Comparison of ENCODE assay signal across 8 cellular contexts in genomic region chr3:170222647-170223541, GRCh38. TPM values are rescaled to one million over a fixed set of nuclear protein-coding genes. Genes with fewer than 3 reads are reported as not detected.
DNase-seq lines count a peak whose midpoint lies in the region; ATAC-seq and TF ChIP-seq lines count a peak whose summit lies in the region.

No MANE protein-coding gene starts in this region.

- 1 to 2% methylated on average over 23 to 29 of the region's 42 CpGs for WGBS in lower leg skin, 2 donors

- peaks cover 36% of the 10 kb centered on the region for H3K4me1 Mint-ChIP-seq in WTC11

- peak overlapping the region; percentile 93 for H3K4me3 Mint-ChIP-seq in WTC11

- peak; percentile 65 for DNase-seq in GM03348 (ENCODE audit: low spot score)
- DNase-seq in Kasumi-1 (lab: John Stamatoyannopoulos, UW), result peak; percentile 30 to 66
- DNase-seq in WTC11 (ENCODE audit: low spot score), result peak; percentile 61
- DNase-seq in dermis blood vessel endothelial cell, result peak; percentile 40
- DNase-seq in lower leg skin (ENCODE audit: low spot score in 2 of 2), result no peak
- peak in 2 of 3 donors; percentile 0 to 38 for DNase-seq in stimulated activated CD4-positive, alpha-beta T cell treated with anti-CD3 and anti-CD28 coated beads, TNF-alpha, amount 100 ng/mL, for 48 hours (ENCODE audit: low read depth in 3 of 3)

- CTCF ChIA-PET in WTC11 (lab: Charles Lee), result interaction anchor here (1.6 kb wide), 1 partner anchor 102 kb away, joined by 3 read pairs; no protein-coding TSS in a partner anchor

- no peaks in the 10 kb centered on the region for H3K27me3 Mint-ChIP-seq in WTC11 (ENCODE audit: low read depth)

- TF ChIP-seq POLR2A in lower leg skin (IDR thresholded peaks at IDR 0.05), result no peak

- H3K4me3 ChIP-seq in lower leg skin (ENCODE audit: low read depth, poor library complexity, severe bottlenecking), result peak overlapping the region; percentile 84

- H3K9me3 Mint-ChIP-seq in WTC11, result no peaks in the 10 kb centered on the region

- no peaks in the 10 kb centered on the region for H3K36me3 Mint-ChIP-seq in WTC11

- ATAC-seq in GM21737 (IDR thresholded peaks at IDR 0.05; ENCODE audit: unreplicated experiment) (peak; percentile 31), WTC11 (peak; percentile 38), HG03378 (IDR thresholded peaks at IDR 0.05; ENCODE audit: unreplicated experiment) (no peak)

- intact Hi-C loops in lower leg skin (cut with DNase I; ENCODE audit: low total_unique reads), result no loop called here

- POLR2A ChIA-PET in WTC11 (lab: Charles Lee), result interaction anchor here (0.6 kb wide), 2 partner anchors 80 to 272 kb away, joined by 3 read pairs; no protein-coding TSS in a partner anchor

- TF ChIP-seq CTCF in WTC11 (IDR thresholded peaks at IDR 0.05) (no peak), lower leg skin (IDR thresholded peaks at IDR 0.05) (no peak)

- peak overlapping the region; percentile 95 for H3K27ac Mint-ChIP-seq in WTC11

TF ChIP-seq in WTC11, 78 proteins besides CTCF, POLR2A, EP300 and RAD21:
- TF ChIP-seq ZNF671 (CRISPR knock-in tag; IDR thresholded peaks at IDR 0.05) (no peak), ELF4 (CRISPR knock-in tag; IDR thresholded peaks at IDR 0.05; ENCODE audit: low read depth) (peak; percentile 23; the same call in 1 of the 2 replicates), HMGXB4 (CRISPR knock-in tag; IDR thresholded peaks at IDR 0.05) (peak; percentile 18; the same call in 1 of the 2 replicates), HMGA2 (CRISPR knock-in tag; IDR thresholded peaks at IDR 0.05) (no peak)
- TF ChIP-seq, protein P1, sequence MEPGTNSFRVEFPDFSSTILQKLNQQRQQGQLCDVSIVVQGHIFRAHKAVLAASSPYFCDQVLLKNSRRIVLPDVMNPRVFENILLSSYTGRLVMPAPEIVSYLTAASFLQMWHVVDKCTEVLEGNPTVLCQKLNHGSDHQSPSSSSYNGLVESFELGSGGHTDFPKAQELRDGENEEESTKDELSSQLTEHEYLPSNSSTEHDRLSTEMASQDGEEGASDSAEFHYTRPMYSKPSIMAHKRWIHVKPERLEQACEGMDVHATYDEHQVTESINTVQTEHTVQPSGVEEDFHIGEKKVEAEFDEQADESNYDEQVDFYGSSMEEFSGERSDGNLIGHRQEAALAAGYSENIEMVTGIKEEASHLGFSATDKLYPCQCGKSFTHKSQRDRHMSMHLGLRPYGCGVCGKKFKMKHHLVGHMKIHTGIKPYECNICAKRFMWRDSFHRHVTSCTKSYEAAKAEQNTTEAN (CRISPR knock-in tag; IDR thresholded peaks at IDR 0.05), result 0 out of 2 replicates have a peak, but pooled peaks have one; percentile 44

RNA-seq across cellular contexts. Expression of gene PRKCI, which starts 0.7 kb away (rescaled TPM):
- total RNA-seq in WTC11 (2021), result 79.1 to 90.6 TPM (median 87.4 TPM) in 3 replicates
- 32.8 and 38.8 TPM in 2 replicates for total RNA-seq in dermis blood vessel endothelial cell
- total RNA-seq in lower leg skin, result 100 to 1,000 TPM in 1 of 4 donors, 10 to 100 TPM in 3; 38.6 to 123 (median 50.2) TPM

RNA-seq across cellular contexts. Expression of gene PHC3, which starts 41.4 kb away (rescaled TPM):
- 23.2 to 27.8 TPM (median 26.1 TPM) in 3 replicates for total RNA-seq in WTC11 (2021)
- total RNA-seq in dermis blood vessel endothelial cell, result 21.1 and 21.7 TPM in 2 replicates
- 10 to 100 TPM; 31.9 to 47.6 (median 45.5) TPM for total RNA-seq in lower leg skin

Comparison
In these comparisons a context has a peak if more than half of its experiments do, and no peak if none do; other contexts are left out.
1. DNase-seq: peak in GM03348 (single experiment), Kasumi-1 (2 of 2), WTC11 (single experiment), dermis blood vessel endothelial cell (single experiment) and stimulated activated CD4-positive, alpha-beta T cell treated with anti-CD3 and anti-CD28 coated beads, TNF-alpha, amount 100 ng/mL, for 48 hours (2 of 3); none in lower leg skin (0 of 2).